ENCODE assay signal across 22 cellular contexts in the genomic region with DNA sequence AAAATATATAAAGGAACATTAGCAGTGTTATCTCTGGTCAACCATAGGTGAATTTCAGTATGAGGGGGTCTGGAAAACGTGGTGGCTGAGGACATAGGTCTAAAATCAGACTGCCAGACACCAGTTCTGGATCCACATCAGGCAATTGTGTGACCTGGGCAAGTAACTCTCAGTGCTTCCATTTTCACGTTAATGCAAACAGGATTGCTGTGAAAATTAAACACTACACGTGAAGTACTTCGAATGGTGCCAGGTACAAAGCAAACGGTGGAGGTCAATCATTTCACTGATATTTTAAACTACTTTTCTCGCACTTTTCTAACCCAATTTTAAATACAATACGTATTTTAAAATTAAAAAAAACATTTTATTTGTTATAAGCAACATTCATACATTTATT.
"Had no signal": no experiment of that assay in that cellular context is flagged by ENCODE, and none has a peak within 500 bp of the region (broad histone marks: within the 10 kb centered on the region; RNA-seq: fewer than 3 reads in every experiment).

No MANE protein-coding gene starts in this region.

- DNase-seq: activated CD4-positive, alpha-beta T cell treated with anti-CD3 and anti-CD28 coated beads for 36 hours; activated CD4-positive, alpha-beta T cell treated with anti-CD3 and anti-CD28 coated beads, Interleukin-2, amount 50 U/mL, for 4 hours; activated CD8-positive, alpha-beta memory T cell treated with anti-CD3 and anti-CD28 coated beads for 24 hours; activated CD8-positive, alpha-beta memory T cell treated with anti-CD3 and anti-CD28 coated beads, Interleukin-2, amount 50 U/mL, for 4 hours; activated T-cell treated with anti-CD3 and anti-CD28 coated beads, Interleukin-2, amount 50 U/mL, for 24 hours; aorta; heart right ventricle; islet precursor cell; left cardiac atrium; lower lobe of right lung; mesendoderm; mucosa of descending colon; nephron progenitor cell; right cardiac atrium; stimulated activated CD4-positive, alpha-beta T cell treated with anti-CD3 and anti-CD28 coated beads, Interleukin-12 subunit alpha, Interleukin-12 subunit beta, amount 100 ng/mL, for 4 hours; stimulated activated CD4-positive, alpha-beta T cell treated with anti-CD3 and anti-CD28 coated beads, Interleukin-4, amount 100 ng/mL, for 4 hours; stimulated activated naive CD8-positive, alpha-beta T cell treated with anti-CD3 and anti-CD28 coated beads, Interleukin-15, Interleukin-2, amounts not matched to agents 100 U/mL and 50 U/mL, for 24 hours; upper lobe of left lung had no signal

- H3K9me3 ChIP-seq: heart right ventricle, lower lobe of right lung, mucosa of descending colon, upper lobe of left lung had no signal

- H3K27ac ChIP-seq: heart right ventricle, lower lobe of right lung, parathyroid adenoma, upper lobe of left lung had no signal

- H3K27me3 ChIP-seq: heart right ventricle, upper lobe of left lung had no signal

- H3K36me3 ChIP-seq: heart right ventricle, lower lobe of right lung, upper lobe of left lung had no signal

- H3K79me2 ChIP-seq: parathyroid adenoma had no signal

- H3K4me3 ChIP-seq: heart right ventricle, lower lobe of right lung, mucosa of descending colon, upper lobe of left lung had no signal

- H3K4me1 ChIP-seq: heart right ventricle, lower lobe of right lung, parathyroid adenoma, upper lobe of left lung had no signal

- ATAC-seq: activated CD4-positive, alpha-beta T cell treated with anti-CD3 and anti-CD28 coated beads for 36 hours; activated naive CD4-positive, alpha-beta T cell treated with anti-CD3 and anti-CD28 coated beads, Interleukin-2, amount 50 U/mL, for 72 hours; activated T-helper 17 cell treated with anti-CD3 and anti-CD28 coated beads, Interleukin-2, amount 50 U/mL, for 72 hours; heart right ventricle; left cardiac atrium; mucosa of descending colon; right cardiac atrium; stimulated activated naive CD8-positive, alpha-beta T cell treated with anti-CD3 and anti-CD28 coated beads, Interleukin-15, Interleukin-2, amounts not matched to agents 100 U/mL and 50 U/mL, for 24 hours; WTC11 had no signal

- H2AFZ ChIP-seq: parathyroid adenoma had no signal
